8 cellular contexts compared by ENCODE assay signal in the genomic region with DNA sequence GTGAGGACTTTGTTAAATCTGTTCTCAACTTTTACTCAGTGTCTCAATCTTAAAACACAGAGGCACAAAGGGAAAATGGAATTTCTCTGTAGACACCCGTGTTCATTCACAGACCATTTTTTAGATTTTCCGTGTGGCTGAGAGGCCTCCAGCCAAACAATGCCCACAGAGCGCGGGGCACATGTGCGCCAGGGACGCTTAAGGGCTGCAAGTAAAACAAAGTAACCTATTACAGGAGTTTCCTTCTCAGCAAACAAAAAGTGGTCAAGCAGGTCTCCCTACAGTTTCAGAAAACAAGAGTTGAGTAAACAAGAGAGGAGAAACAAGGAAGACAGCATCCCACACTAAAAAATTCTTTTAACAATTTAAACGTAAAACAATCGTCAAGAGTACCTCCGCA.
DNase-seq lines count a peak whose midpoint lies in the region; ATAC-seq and TF ChIP-seq lines count a peak whose summit lies in the region.

No MANE protein-coding gene starts in this region.

- ATAC-seq in Panc1 = no peak
- ATAC-seq in HG03039 (IDR thresholded peaks at IDR 0.05; ENCODE audit: unreplicated experiment) = no peak
- ATAC-seq in HG03460 (IDR thresholded peaks at IDR 0.05; ENCODE audit: unreplicated experiment) = no peak

- intact Hi-C loops in Panc1 (cut with micrococcal nuclease; ENCODE audit: unreplicated experiment) = no loop called here

- H3K27ac ChIP-seq in BLaER1 = peak overlapping the region; percentile 98
- peak overlapping the region; percentile 57 for H3K27ac ChIP-seq in GM23248
- peak overlapping the region; percentile 93 for H3K27ac ChIP-seq in Panc1 (ENCODE audit: low read length)
- peak overlapping the region; percentile 60 for H3K27ac ChIP-seq in ectodermal cell (ENCODE audit: insufficient read depth, low read depth, low read length, poor library complexity, severe bottlenecking)

- peaks cover 62% of the 10 kb centered on the region for H3K79me2 ChIP-seq in GM23248 (ENCODE audit: insufficient read depth)

- H3K36me3 ChIP-seq in BLaER1 (peaks cover 3% of the 10 kb centered on the region; the same call in 1 of the 2 replicates), GM23248 (ENCODE audit: low read depth) (no peaks in the 10 kb centered on the region), Panc1 (ENCODE audit: control insufficient read depth, insufficient read depth, low read length) (no peaks in the 10 kb centered on the region), ectodermal cell (ENCODE audit: control insufficient read depth, insufficient read depth, low read length) (no peaks in the 10 kb centered on the region)

- H3K9ac ChIP-seq in BLaER1 (peak overlapping the region; percentile 98), GM23248 (peak overlapping the region; percentile 80)

- in situ Hi-C loops in GM23248 (cut with MboI) (no loop called here), Panc1 (cut with HindIII; ENCODE audit: low pct_unique_long_range_greater_than_20kb, low sequenced_read_pairs) (no loop called here)

- H4K20me1 ChIP-seq in BLaER1 (peaks cover 77% of the 10 kb centered on the region), GM23248 (ENCODE audit: insufficient read depth) (no peaks in the 10 kb centered on the region)

- H3K4me1 ChIP-seq in BLaER1 (peaks cover 61% of the 10 kb centered on the region), GM23248 (ENCODE audit: insufficient read depth) (peaks cover 13% of the 10 kb centered on the region), Panc1 (ENCODE audit: control insufficient read depth, insufficient read depth, low read length) (peaks cover 59% of the 10 kb centered on the region), ectodermal cell (ENCODE audit: control insufficient read depth, insufficient read depth, low read length) (peaks cover 40% of the 10 kb centered on the region)

- no peaks in the 10 kb centered on the region for H3K9me2 ChIP-seq in GM23248 (ENCODE audit: insufficient read depth)

- H3K4me3 ChIP-seq in BLaER1 (peak overlapping the region; percentile 92), GM23248 (peak overlapping the region; percentile 80), Panc1 (ENCODE audit: low read depth in 2 of 2, low read length in 2 of 2) (peak overlapping the region; percentile 63 to 78), ectodermal cell (ENCODE audit: insufficient read depth, low read depth, low read length) (peak overlapping the region; percentile 72)

- CTCF ChIA-PET in Panc1 (lab: Charles Lee) = no interaction called here

- H3K27me3 ChIP-seq in BLaER1 (no peaks in the 10 kb centered on the region), GM23248 (replicated peaks; ENCODE audit: insufficient read depth) (no peaks in the 10 kb centered on the region), Panc1 (ENCODE audit: control insufficient read depth, insufficient read depth, low read length) (no peaks in the 10 kb centered on the region), ectodermal cell (ENCODE audit: control insufficient read depth, insufficient read depth, low read length, poor library complexity, severe bottlenecking) (no peaks in the 10 kb centered on the region)

- no peaks in the 10 kb centered on the region for H3K9me3 ChIP-seq in BLaER1
- H3K9me3 ChIP-seq in GM23248 (ENCODE audit: low read depth) = no peaks in the 10 kb centered on the region
- H3K9me3 ChIP-seq in Panc1 (ENCODE audit: control insufficient read depth, insufficient read depth, low read depth, low read length) = no peaks in the 10 kb centered on the region
- no peaks in the 10 kb centered on the region for H3K9me3 ChIP-seq in ectodermal cell (ENCODE audit: control insufficient read depth, low read length)

- H3K4me2 ChIP-seq in BLaER1 (peak overlapping the region; percentile 85), GM23248 (ENCODE audit: unreplicated experiment) (peak overlapping the region; percentile 99)

- TF ChIP-seq CTCF in Panc1 (IDR thresholded peaks at IDR 0.05) = no peak

- WGBS in GM23248 (ENCODE audit: low coverage in 1 of 2, low lambda C conversion rate in 2 of 2, missing lambda C conversion rate in 2 of 2), 2 experiments = 5 to 10% methylated on average over 9 of the region's 9 CpGs
- 0% methylated on average over 9 of the region's 9 CpGs for WGBS in ectodermal cell, 2 experiments

- peaks cover 36% of the 10 kb centered on the region for H3F3A ChIP-seq in GM23248 (ENCODE audit: insufficient read depth)

- POLR2A ChIA-PET in Panc1 (lab: Charles Lee) = interaction anchor here (0.6 to 1.3 kb wide), 2 partner anchors 21 to 48 kb away, joined by 3 to 11 read pairs; no protein-coding TSS in a partner anchor

- BruUV-seq in Panc1 (replicated peaks; lab: Mats Ljungman, UMichigan) = TSS peak; percentile 69

- DNase-seq in GM23248 (peak; percentile 65), Panc1 (ENCODE audit: low read depth, low spot score) (no peak), myocyte (ENCODE audit: low read depth) (peak; percentile 32), cortex of kidney (lab: John Stamatoyannopoulos, UW) (no peak)

- H2AFZ ChIP-seq in GM23248 = peak overlapping the region; percentile 52

Comparison
In these comparisons a context has a peak if more than half of its experiments do, and no peak if none do; other contexts are left out.
1. DNase-seq: peak in GM23248 (single experiment) and myocyte (single experiment); none in Panc1 (single experiment) and cortex of kidney (single experiment).
2. Peak in every context shown above with its lines, with median percentiles within 50 percentile points of each other: H3K27ac ChIP-seq and H3K4me3 ChIP-seq.